8 cellular contexts compared by ENCODE assay signal in genomic region chr3:58214484-58215316, GRCh38. TPM values are rescaled to one million over a fixed set of nuclear protein-coding genes. Genes with fewer than 3 reads are reported as not detected.
A peak's percentile ranks its signal among the peaks of the same experiment; 100 is the strongest.
DNase-seq lines count a peak whose midpoint lies in the region; ATAC-seq and TF ChIP-seq lines count a peak whose summit lies in the region.

No MANE protein-coding gene starts in this region.

- intact Hi-C loops in activated naive CD4-positive, alpha-beta T cell treated with anti-CD3 and anti-CD28 coated beads for 36 hours (cut with micrococcal nuclease) = loop anchor here (1.0 to 2.0 kb wide), 5 partner anchors 8 to 618 kb away; partner anchors contain the start of genes ABHD6 and ARF4

- H3K27ac Mint-ChIP-seq in activated naive CD4-positive, alpha-beta T cell treated with anti-CD3 and anti-CD28 coated beads for 36 hours = peak overlapping the region; percentile 65

- no peaks in the 10 kb centered on the region for H3K27me3 ChIP-seq in upper lobe of left lung

- H3K4me3 ChIP-seq in epithelial cell of proximal tubule (ENCODE audit: low read depth, low read length) = no peak overlapping the region
- H3K4me3 ChIP-seq in upper lobe of left lung = no peak overlapping the region

- peak; percentile 76 for ATAC-seq in HG02763 (IDR thresholded peaks at IDR 0.05; ENCODE audit: unreplicated experiment)
- ATAC-seq in upper lobe of left lung (ENCODE audit: low FRiP score in 2 of 2) = peak; percentile 50 to 73

- peaks cover 3% of the 10 kb centered on the region for H3K27me3 Mint-ChIP-seq in activated naive CD4-positive, alpha-beta T cell treated with anti-CD3 and anti-CD28 coated beads for 36 hours (ENCODE audit: low read depth)

- CTCF ChIA-PET in activated naive CD4-positive, alpha-beta T cell treated with anti-CD3 and anti-CD28 coated beads for 36 hours (lab: Charles Lee) = interaction anchor here (0.7 to 10.3 kb wide), 11 partner anchors 9 to 249 kb away, joined by 3 to 165 read pairs (median 3); partner anchors contain the start of genes FLNB, HTD2 and RPP14

- peak overlapping the region in 3 of 4 donors; percentile 30 to 46 (median 39) for H3K27ac ChIP-seq in upper lobe of left lung

- 38 to 50% methylated on average over 7 of the region's 7 CpGs for WGBS in upper lobe of left lung, 2 donors

- no peaks in the 10 kb centered on the region for H3K9me3 ChIP-seq in upper lobe of left lung

- peak overlapping the region; percentile 13 for H3K4me3 Mint-ChIP-seq in activated naive CD4-positive, alpha-beta T cell treated with anti-CD3 and anti-CD28 coated beads for 36 hours

- no peaks in the 10 kb centered on the region for H3K9me3 Mint-ChIP-seq in activated naive CD4-positive, alpha-beta T cell treated with anti-CD3 and anti-CD28 coated beads for 36 hours

- TF ChIP-seq CTCF in epithelial cell of proximal tubule (conservative IDR thresholded peaks at IDR 0.05; ENCODE audit: low read depth, low read length) (no peak), upper lobe of left lung (IDR thresholded peaks at IDR 0.05) (peak in 2 of 6 experiments; percentile 17 to 25)

- no peaks in the 10 kb centered on the region for H3K36me3 ChIP-seq in upper lobe of left lung

- no peak for TF ChIP-seq POLR2A in upper lobe of left lung (IDR thresholded peaks at IDR 0.05)

- H3K36me3 Mint-ChIP-seq in activated naive CD4-positive, alpha-beta T cell treated with anti-CD3 and anti-CD28 coated beads for 36 hours (ENCODE audit: low read depth) = no peaks in the 10 kb centered on the region

- DNase-seq in activated naive CD4-positive, alpha-beta T cell treated with anti-CD3 and anti-CD28 coated beads for 36 hours = peak; percentile 83
- DNase-seq in activated naive CD4-positive, alpha-beta T cell (lab: John Stamatoyannopoulos, UW) = no peak
- peak; percentile 67 for DNase-seq in NOMO-1 treated with dmso at 0.1 percent for 144 hours (lab: John Stamatoyannopoulos, UW; ENCODE audit: unreplicated experiment)
- peak; percentile 23 for DNase-seq in epithelial cell of proximal tubule (ENCODE audit: low read depth)
- no peak for DNase-seq in upper lobe of left lung
- DNase-seq in T-helper 9 cell = no peak
- DNase-seq in HT-29 (ENCODE audit: low spot score) = no peak

- peaks cover 16 to 27% (median 19%) of the 10 kb centered on the region in 4 donors for H3K4me1 ChIP-seq in upper lobe of left lung

- H3K4me1 Mint-ChIP-seq in activated naive CD4-positive, alpha-beta T cell treated with anti-CD3 and anti-CD28 coated beads for 36 hours (ENCODE audit: low read depth) = peaks cover 33% of the 10 kb centered on the region

- TF ChIP-seq EP300 in upper lobe of left lung (IDR thresholded peaks at IDR 0.05) = no peak

RNA-seq across cellular contexts. Expression of gene DNASE1L3, which starts 3.9 kb away (rescaled TPM):
- total RNA-seq in activated naive CD4-positive, alpha-beta T cell treated with anti-CD3 and anti-CD28 coated beads for 36 hours = not detected
- not detected in 2 replicates for total RNA-seq in epithelial cell of proximal tubule
- 10 to 100 TPM in 1 of 6 donors, 1 to 10 TPM in 2, under 1 TPM in 2, not detected in 1; 0.59 to 35.6 (median 3.3) TPM for total RNA-seq in upper lobe of left lung
- not detected in 2 replicates for total RNA-seq in HT-29 (2014; rRNA removed; shearing (Covaris generic))

RNA-seq across cellular contexts. Expression of gene ABHD6, which starts 22.9 kb away (rescaled TPM):
- total RNA-seq in activated naive CD4-positive, alpha-beta T cell treated with anti-CD3 and anti-CD28 coated beads for 36 hours = 1 to 10 TPM; 1.1 to 1.6 TPM
- total RNA-seq in epithelial cell of proximal tubule (2.4 and 6.4 TPM in 2 replicates), upper lobe of left lung (10 to 100 TPM in 5 of 6 donors, 1 to 10 TPM in 1; 9.7 to 54.7 (median 16.9) TPM)
- total RNA-seq in HT-29 (2014; rRNA removed; shearing (Covaris generic)) = 6.1 and 10.5 TPM in 2 replicates

Comparison
In these comparisons a context has a peak if more than half of its experiments do, and no peak if none do; other contexts are left out.
1. DNase-seq: peak in activated naive CD4-positive, alpha-beta T cell treated with anti-CD3 and anti-CD28 coated beads for 36 hours (single experiment), NOMO-1 treated with dmso at 0.1 percent for 144 hours (single experiment) and epithelial cell of proximal tubule (single experiment); none in activated naive CD4-positive, alpha-beta T cell (0 of 4), upper lobe of left lung (0 of 2), T-helper 9 cell (single experiment) and HT-29 (single experiment).